Comparison of ENCODE assay signal across 9 cellular contexts in genomic region chr13:29125145-29125933, GRCh38.
DNase-seq lines count a peak whose midpoint lies in the region; ATAC-seq and TF ChIP-seq lines count a peak whose summit lies in the region.
"Had no signal": no experiment of that assay in that cellular context is flagged by ENCODE, and none has a peak within 500 bp of the region (broad histone marks: within the 10 kb centered on the region; RNA-seq: fewer than 3 reads in every experiment).

No MANE protein-coding gene starts in this region.

- no peak overlapping the region for H3K4ac ChIP-seq in mesenchymal stem cell (ENCODE audit: low read depth in 1 of 2, low read length in 2 of 2)

- H3K9me3 ChIP-seq in mesenchymal stem cell (ENCODE audit: control insufficient read depth, low read length) (no peaks in the 10 kb centered on the region), OCI-LY7 (ENCODE audit: low read length) (no peaks in the 10 kb centered on the region)

- H3K36me3 ChIP-seq in mesenchymal stem cell (ENCODE audit: control insufficient read depth in 1 of 2, insufficient read depth in 2 of 2, low read depth in 1 of 2, low read length in 2 of 2) (no peaks in the 10 kb centered on the region), OCI-LY7 (ENCODE audit: insufficient read depth, low read length) (no peaks in the 10 kb centered on the region)

- no peak overlapping the region for H3K4me2 ChIP-seq in mesenchymal stem cell (ENCODE audit: low read length, poor library complexity, severe bottlenecking)
- no peak overlapping the region for H3K4me2 ChIP-seq in OCI-LY7 (ENCODE audit: low read length)

- WGBS in mesenchymal stem cell = 57% methylated on average over 2 of the region's 5 CpGs

- no peak overlapping the region for H3K4me3 ChIP-seq in mesenchymal stem cell (ENCODE audit: insufficient read depth in 1 of 2, low read depth in 1 of 2, low read length in 2 of 2)
- no peak overlapping the region for H3K4me3 ChIP-seq in OCI-LY7 (ENCODE audit: low read depth, low read length, poor library complexity, severe bottlenecking)

- H3K14ac ChIP-seq in mesenchymal stem cell (ENCODE audit: low read length in 2 of 2) = no peak overlapping the region

- no peak overlapping the region for H2BK15ac ChIP-seq in mesenchymal stem cell (ENCODE audit: low read depth, poor library complexity, severe bottlenecking)

- no peak overlapping the region for H2AFZ ChIP-seq in mesenchymal stem cell (ENCODE audit: low read depth, low read length)
- H2AFZ ChIP-seq in OCI-LY7 (ENCODE audit: low read length) = no peak overlapping the region

- H4K8ac ChIP-seq in mesenchymal stem cell (ENCODE audit: low read length) = no peak overlapping the region

- no peaks in the 10 kb centered on the region for H3K27me3 ChIP-seq in mesenchymal stem cell (ENCODE audit: control insufficient read depth in 1 of 2, insufficient read depth in 1 of 2, low read length in 2 of 2)

- DNase-seq in NCI-H1417 (lab: John Stamatoyannopoulos, UW) (peak in 2 of 3 experiments; percentile 0 to 3), NCI-H1417 treated with DMSO at 0.1 percent for 48 hours (lab: John Stamatoyannopoulos, UW) (no peak), mesenchymal stem cell (peak; percentile 62), OCI-LY7 (ENCODE audit: low spot score) (no peak), NCI-H69 (lab: John Stamatoyannopoulos, UW) (no peak), pons (ENCODE audit: low spot score) (no peak)

- H4K20me1 ChIP-seq in OCI-LY7 (ENCODE audit: insufficient read depth, low read length) = no peaks in the 10 kb centered on the region

- H3K4me1 ChIP-seq in mesenchymal stem cell (ENCODE audit: control insufficient read depth, insufficient read depth, low read depth, low read length) = no peaks in the 10 kb centered on the region
- no peaks in the 10 kb centered on the region for H3K4me1 ChIP-seq in OCI-LY7 (ENCODE audit: insufficient read depth, low read length, poor library complexity, severe bottlenecking)

- H2BK12ac ChIP-seq in mesenchymal stem cell (ENCODE audit: low read length in 2 of 2) = no peak overlapping the region

- H3K79me2 ChIP-seq in OCI-LY7 (ENCODE audit: insufficient read depth, low read depth, low read length) = no peaks in the 10 kb centered on the region

- ATAC-seq in GM21619 (IDR thresholded peaks at IDR 0.05; ENCODE audit: unreplicated experiment) (peak; percentile 70), HG03460 (IDR thresholded peaks at IDR 0.05; ENCODE audit: unreplicated experiment) (peak; percentile 71)
- ATAC-seq: HCT116 had no signal

- POLR2A ChIA-PET in OCI-LY7 (lab: Charles Lee) = interaction anchor here (0.6 to 1.3 kb wide), 4 partner anchors 10 to 139 kb away, joined by 3 read pairs; no protein-coding TSS in a partner anchor

- intact Hi-C loops in OCI-LY7 (cut with micrococcal nuclease; ENCODE audit: unreplicated experiment) = no loop called here

- no peak for TF ChIP-seq CTCF in OCI-LY7 (conservative IDR thresholded peaks at IDR 0.05; ENCODE audit: low read length)

- no peak overlapping the region for H4K91ac ChIP-seq in mesenchymal stem cell (ENCODE audit: low read length)

- no peak overlapping the region for H3K18ac ChIP-seq in mesenchymal stem cell (ENCODE audit: low read depth in 1 of 2, low read length in 2 of 2)

- H3K9ac ChIP-seq in mesenchymal stem cell (ENCODE audit: low read length) = no peak overlapping the region

- no peak overlapping the region for H3K23ac ChIP-seq in mesenchymal stem cell (ENCODE audit: low read length in 2 of 2)

- no peak overlapping the region for H2AK5ac ChIP-seq in mesenchymal stem cell (ENCODE audit: low read length, severe bottlenecking)

- H3K9me2 ChIP-seq in OCI-LY7 (ENCODE audit: insufficient read depth, low read length) = no peaks in the 10 kb centered on the region

- CTCF ChIA-PET in OCI-LY7 (lab: Charles Lee; ENCODE audit: unreplicated experiment) = no interaction called here

- H2BK120ac ChIP-seq in mesenchymal stem cell (ENCODE audit: low read depth, low read length) = no peak overlapping the region

- H2BK5ac ChIP-seq in mesenchymal stem cell (ENCODE audit: low read depth, low read length, poor library complexity, severe bottlenecking) = no peak overlapping the region

- no peak overlapping the region for H3K27ac ChIP-seq in mesenchymal stem cell (ENCODE audit: low read length, poor library complexity, severe bottlenecking)
- no peak overlapping the region for H3K27ac ChIP-seq in OCI-LY7 (ENCODE audit: low read depth, low read length, poor library complexity, severe bottlenecking)

- H3K79me1 ChIP-seq in mesenchymal stem cell (replicated peaks; ENCODE audit: low read length, poor library complexity, severe bottlenecking) = no peaks in the 10 kb centered on the region

- no TSS peak for BruUV-seq in OCI-LY7 (replicated peaks; lab: Mats Ljungman, UMichigan)

Comparison
In these comparisons a context has a peak if more than half of its experiments do, and no peak if none do; other contexts are left out.
1. DNase-seq: peak in NCI-H1417 (2 of 3) and mesenchymal stem cell (single experiment); none in NCI-H1417 treated with DMSO at 0.1 percent for 48 hours (single experiment), OCI-LY7 (single experiment), NCI-H69 (single experiment) and pons (single experiment).